Comparison of ENCODE assay signal across 15 cellular contexts in the genomic region with DNA sequence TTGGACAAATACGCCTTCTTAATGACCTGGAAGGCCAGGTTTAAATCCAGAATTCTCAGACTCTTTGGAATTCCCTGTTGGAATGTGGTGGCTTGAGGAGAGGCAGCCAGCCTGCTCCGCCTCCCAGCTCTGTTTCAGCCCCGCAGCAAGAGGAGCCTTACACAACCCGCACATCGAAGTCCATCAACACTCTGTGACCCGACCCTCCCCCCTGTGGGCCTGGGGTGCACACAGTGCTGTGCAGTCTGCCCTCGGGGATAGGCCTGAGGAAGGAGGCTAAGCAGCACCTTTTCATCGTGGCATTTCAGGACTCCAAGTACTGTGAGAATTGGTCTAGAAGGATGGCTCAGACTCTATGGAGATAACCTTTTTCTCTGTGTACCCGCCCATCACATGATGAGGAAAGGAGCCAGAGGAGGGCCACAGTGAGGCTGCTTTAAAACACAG.
DNase-seq lines count a peak whose midpoint lies in the region; ATAC-seq and TF ChIP-seq lines count a peak whose summit lies in the region.
"Had no signal": no experiment of that assay in that cellular context is flagged by ENCODE, and none has a peak within 500 bp of the region (broad histone marks: within the 10 kb centered on the region; RNA-seq: fewer than 3 reads in every experiment).

No MANE protein-coding gene starts in this region.

- no peak for ATAC-seq in activated naive CD4-positive, alpha-beta T cell treated with anti-CD3 and anti-CD28 coated beads, Interleukin-2, amount 50 U/mL, for 72 hours
- ATAC-seq in HG02973 (IDR thresholded peaks at IDR 0.05; ENCODE audit: unreplicated experiment) = no peak

- TF ChIP-seq EP300 in esophagus muscularis mucosa (IDR thresholded peaks at IDR 0.05) = no peak

- POLR2A ChIA-PET in RWPE1 (lab: Yijun Ruan, JAX; ENCODE audit: low non-redundant PET) = no interaction called here

- no peaks in the 10 kb centered on the region for H3K36me3 ChIP-seq in esophagus muscularis mucosa
- H3K36me3 ChIP-seq: suprapubic skin had no signal

- DNase-seq in EH (ENCODE audit: low read depth) (peak; percentile 36), LoVo (ENCODE audit: low spot score) (peak; percentile 55), esophagus muscularis mucosa (ENCODE audit: extremely low spot score) (no peak), neural crest cell (ENCODE audit: low read depth, low spot score) (no peak), RWPE1 (ENCODE audit: low spot score) (no peak), NCI-H1436 (lab: John Stamatoyannopoulos, UW) (no peak)
- DNase-seq in activated naive CD4-positive, alpha-beta T cell treated with anti-CD3 and anti-CD28 coated beads, Interleukin-2, amount 50 U/mL, for 72 hours (ENCODE audit: low spot score in 2 of 2) = no peak
- DNase-seq: activated CD4-positive, alpha-beta memory T cell treated with anti-CD3 and anti-CD28 coated beads, Interleukin-2, amount 10 ng/mL, durations not matched to agents 7 days and 5 days; AML-193; NCI-H2171 had no signal

- H3K36me3 Mint-ChIP-seq in neural crest cell (ENCODE audit: low read depth) = peaks cover 9% of the 10 kb centered on the region
- H3K36me3 Mint-ChIP-seq in activated naive CD4-positive, alpha-beta T cell treated with anti-CD3 and anti-CD28 coated beads, Interleukin-2, amount 50 U/mL, for 72 hours = no peaks in the 10 kb centered on the region

- H3K9me3 Mint-ChIP-seq in neural crest cell = no peaks in the 10 kb centered on the region
- no peaks in the 10 kb centered on the region for H3K9me3 Mint-ChIP-seq in activated naive CD4-positive, alpha-beta T cell treated with anti-CD3 and anti-CD28 coated beads, Interleukin-2, amount 50 U/mL, for 72 hours
- H3K9me3 Mint-ChIP-seq: activated CD4-positive, alpha-beta memory T cell treated with anti-CD3 and anti-CD28 coated beads, Interleukin-2, amount 10 ng/mL, durations not matched to agents 7 days and 5 days; activated T-helper 1 cell treated with anti-CD3 and anti-CD28 coated beads, Interleukin-12 subunit alpha, Interleukin-12 subunit beta, Interleukin-2, Interleukin-4 antibody, amounts not matched to agents 30 ng/mL and 10 ng/mL and 1 ng/mL, durations not matched to agents 14 hours and 24 hours and 36 hours; dendritic cell treated with granulocyte-macrophage colony-stimulating factor and Interleukin-4, amounts not matched to agents 40 ng/mL and 50 ng/mL, for 4 days had no signal

- intact Hi-C loops in esophagus muscularis mucosa (cut with DNase I) = no loop called here

- no peaks in the 10 kb centered on the region for H3K9me3 ChIP-seq in esophagus muscularis mucosa
- H3K9me3 ChIP-seq: suprapubic skin had no signal

- peak overlapping the region; percentile 23 for H3K4me3 Mint-ChIP-seq in neural crest cell
- H3K4me3 Mint-ChIP-seq: activated CD4-positive, alpha-beta memory T cell treated with anti-CD3 and anti-CD28 coated beads, Interleukin-2, amount 10 ng/mL, durations not matched to agents 7 days and 5 days; activated T-helper 1 cell treated with anti-CD3 and anti-CD28 coated beads, Interleukin-12 subunit alpha, Interleukin-12 subunit beta, Interleukin-2, Interleukin-4 antibody, amounts not matched to agents 30 ng/mL and 10 ng/mL and 1 ng/mL, durations not matched to agents 14 hours and 24 hours and 36 hours; dendritic cell treated with granulocyte-macrophage colony-stimulating factor and Interleukin-4, amounts not matched to agents 40 ng/mL and 50 ng/mL, for 4 days had no signal

- peak overlapping the region; percentile 50 for H3K27ac Mint-ChIP-seq in neural crest cell (ENCODE audit: unreplicated experiment)
- H3K27ac Mint-ChIP-seq in activated naive CD4-positive, alpha-beta T cell treated with anti-CD3 and anti-CD28 coated beads, Interleukin-2, amount 50 U/mL, for 72 hours = no peak overlapping the region
- H3K27ac Mint-ChIP-seq: activated CD4-positive, alpha-beta memory T cell treated with anti-CD3 and anti-CD28 coated beads, Interleukin-2, amount 10 ng/mL, durations not matched to agents 7 days and 5 days; activated T-helper 1 cell treated with anti-CD3 and anti-CD28 coated beads, Interleukin-12 subunit alpha, Interleukin-12 subunit beta, Interleukin-2, Interleukin-4 antibody, amounts not matched to agents 30 ng/mL and 10 ng/mL and 1 ng/mL, durations not matched to agents 14 hours and 24 hours and 36 hours; dendritic cell treated with granulocyte-macrophage colony-stimulating factor and Interleukin-4, amounts not matched to agents 40 ng/mL and 50 ng/mL, for 4 days had no signal

- CTCF ChIA-PET in RWPE1 (lab: Yijun Ruan, JAX) = no interaction called here

- no peak for TF ChIP-seq POLR2A in esophagus muscularis mucosa (IDR thresholded peaks at IDR 0.05; ENCODE audit: low read depth)

- no peaks in the 10 kb centered on the region for H3K27me3 Mint-ChIP-seq in neural crest cell (ENCODE audit: low read depth)
- H3K27me3 Mint-ChIP-seq: activated CD4-positive, alpha-beta memory T cell treated with anti-CD3 and anti-CD28 coated beads, Interleukin-2, amount 10 ng/mL, durations not matched to agents 7 days and 5 days had no signal

- H3K27ac ChIP-seq in esophagus muscularis mucosa (replicated peaks in 1 of 4) = peak overlapping the region; percentile 29 to 68 (median 60)
- no peak overlapping the region for H3K27ac ChIP-seq in RWPE1
- H3K27ac ChIP-seq: parathyroid adenoma, suprapubic skin had no signal

- TF ChIP-seq CTCF in esophagus muscularis mucosa (IDR thresholded peaks at IDR 0.05) (no peak), neural crest cell (conservative IDR thresholded peaks at IDR 0.05) (no peak), RWPE1 (conservative IDR thresholded peaks at IDR 0.05; ENCODE audit: low read depth) (no peak)

- H3K27me3 ChIP-seq in esophagus muscularis mucosa = no peaks in the 10 kb centered on the region
- H3K27me3 ChIP-seq: suprapubic skin had no signal

- H3K4me1 Mint-ChIP-seq in neural crest cell = peaks cover 31% of the 10 kb centered on the region
- H3K4me1 Mint-ChIP-seq: activated CD4-positive, alpha-beta memory T cell treated with anti-CD3 and anti-CD28 coated beads, Interleukin-2, amount 10 ng/mL, durations not matched to agents 7 days and 5 days had no signal

- WGBS in esophagus muscularis mucosa = 63% methylated on average over 9 of the region's 9 CpGs

- peaks cover 0 to 32% (median 18%) of the 10 kb centered on the region in 4 donors for H3K4me1 ChIP-seq in esophagus muscularis mucosa
- H3K4me1 ChIP-seq: parathyroid adenoma had no signal

- no peak overlapping the region for H3K4me3 ChIP-seq in esophagus muscularis mucosa
- H3K4me3 ChIP-seq: suprapubic skin had no signal

Comparison
In these comparisons a context has a peak if more than half of its experiments do, and no peak if none do; other contexts are left out.
1. DNase-seq: peak in EH (single experiment) and LoVo (single experiment); none in esophagus muscularis mucosa (single experiment), neural crest cell (single experiment), activated naive CD4-positive, alpha-beta T cell treated with anti-CD3 and anti-CD28 coated beads, Interleukin-2, amount 50 U/mL, for 72 hours (0 of 2), RWPE1 (single experiment) and NCI-H1436 (single experiment).